ENCODE assay signal across 27 cellular contexts in the genomic region with DNA sequence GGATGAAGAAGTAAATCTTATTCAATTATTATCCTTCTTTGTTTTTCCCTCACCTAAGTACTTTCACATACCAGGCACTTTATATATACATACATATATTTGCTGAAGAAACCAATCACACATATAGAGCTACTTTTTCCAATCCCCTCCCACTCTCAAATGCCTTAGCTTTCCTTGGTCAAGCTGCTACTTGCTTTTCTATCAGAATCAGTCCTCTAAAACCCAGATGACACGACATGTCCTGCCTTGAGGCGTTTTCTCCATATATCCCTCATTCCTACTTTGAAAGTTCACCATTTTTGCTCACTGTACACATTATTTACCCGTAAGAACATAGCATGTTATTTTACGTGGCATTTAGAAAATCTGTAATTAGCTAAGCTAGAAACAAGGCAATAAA.
"Had no signal": no experiment of that assay in that cellular context is flagged by ENCODE, and none has a peak within 500 bp of the region (broad histone marks: within the 10 kb centered on the region; RNA-seq: fewer than 3 reads in every experiment).

No MANE protein-coding gene starts in this region.

- H3K9me3 Mint-ChIP-seq: immature natural killer cell; memory B cell; naive B cell; natural killer cell treated with Interleukin-12 subunit alpha and Interleukin-12 subunit beta and Interleukin-15 and Interleukin-18, amount 100 ng/mL, for 72 hours; neural crest cell; stimulated activated naive CD8-positive, alpha-beta T cell treated with anti-CD3 and anti-CD28 coated beads, Interleukin-15, amount 100 ng/mL, for 72 hours had no signal

- H3K27ac ChIP-seq: dorsolateral prefrontal cortex, esophagus muscularis mucosa, lower lobe of right lung, neutrophil, pancreas, right lobe of liver, suprapubic skin, transverse colon had no signal

- H3K36me3 Mint-ChIP-seq: memory B cell; naive B cell; natural killer cell treated with Interleukin-12 subunit alpha and Interleukin-12 subunit beta and Interleukin-15 and Interleukin-18, amount 100 ng/mL, for 72 hours had no signal

- ATAC-seq: left ventricle myocardium superior; mucosa of descending colon; pancreas; right lobe of liver; stimulated activated naive CD8-positive, alpha-beta T cell treated with anti-CD3 and anti-CD28 coated beads, Interleukin-15, amount 100 ng/mL, for 72 hours had no signal

- FAIRE-seq: colon, pancreas, small intestine had no signal

- DNase-seq: dorsolateral prefrontal cortex; effector CD4-positive, alpha-beta T cell; foreskin melanocyte; hypothalamus; immature natural killer cell; islet precursor cell; left ventricle myocardium superior; lower lobe of right lung; mucosa of descending colon; naive B cell; pancreas; right lobe of liver; small intestine; stimulated activated CD4-positive, alpha-beta T cell treated with anti-CD3 and anti-CD28 coated beads, Interleukin-12 subunit alpha, Interleukin-12 subunit beta, amount 100 ng/mL, for 4 hours; stimulated activated CD4-positive, alpha-beta T cell treated with anti-CD3 and anti-CD28 coated beads, Interleukin-1b, Interleukin-23, amount 100 ng/mL, for 48 hours; stimulated activated CD4-positive, alpha-beta T cell treated with anti-CD3 and anti-CD28 coated beads, Interleukin-4, amount 100 ng/mL, for 1 hour; stimulated activated CD8-positive, alpha-beta memory T cell treated with anti-CD3 and anti-CD28 coated beads, Interleukin-4, amount 100 ng/mL, for 48 hours; stimulated activated naive CD4-positive, alpha-beta T cell; stimulated activated naive CD8-positive, alpha-beta T cell treated with anti-CD3 and anti-CD28 coated beads, Interleukin-15, amount 100 ng/mL, for 72 hours; transverse colon had no signal

- H3K4me1 Mint-ChIP-seq: memory B cell had no signal

- H3K27me3 ChIP-seq: esophagus muscularis mucosa, pancreas, right lobe of liver, suprapubic skin, transverse colon had no signal

- H3K4me1 ChIP-seq: lower lobe of right lung, pancreas, right lobe of liver had no signal

- H3K4me3 Mint-ChIP-seq: immature natural killer cell; memory B cell; naive B cell; natural killer cell treated with Interleukin-12 subunit alpha and Interleukin-12 subunit beta and Interleukin-15 and Interleukin-18, amount 100 ng/mL, for 72 hours; neural crest cell; stimulated activated naive CD8-positive, alpha-beta T cell treated with anti-CD3 and anti-CD28 coated beads, Interleukin-15, amount 100 ng/mL, for 72 hours had no signal

- H3K36me3 ChIP-seq: esophagus muscularis mucosa, lower lobe of right lung, neutrophil, pancreas, right lobe of liver, suprapubic skin, transverse colon had no signal

- H3K27me3 Mint-ChIP-seq: natural killer cell treated with Interleukin-12 subunit alpha and Interleukin-12 subunit beta and Interleukin-15 and Interleukin-18, amount 100 ng/mL, for 72 hours had no signal

- H3K4me3 ChIP-seq: dorsolateral prefrontal cortex, esophagus muscularis mucosa, lower lobe of right lung, mucosa of descending colon, pancreas, right lobe of liver, suprapubic skin, transverse colon had no signal

- H3K27ac Mint-ChIP-seq: immature natural killer cell; memory B cell; naive B cell; natural killer cell treated with Interleukin-12 subunit alpha and Interleukin-12 subunit beta and Interleukin-15 and Interleukin-18, amount 100 ng/mL, for 72 hours; stimulated activated naive CD8-positive, alpha-beta T cell treated with anti-CD3 and anti-CD28 coated beads, Interleukin-15, amount 100 ng/mL, for 72 hours had no signal

- H3K9me3 ChIP-seq: esophagus muscularis mucosa, lower lobe of right lung, mucosa of descending colon, neutrophil, pancreas, right lobe of liver, suprapubic skin, transverse colon had no signal
